ENCODE assay signal across 11 cellular contexts in the genomic region with DNA sequence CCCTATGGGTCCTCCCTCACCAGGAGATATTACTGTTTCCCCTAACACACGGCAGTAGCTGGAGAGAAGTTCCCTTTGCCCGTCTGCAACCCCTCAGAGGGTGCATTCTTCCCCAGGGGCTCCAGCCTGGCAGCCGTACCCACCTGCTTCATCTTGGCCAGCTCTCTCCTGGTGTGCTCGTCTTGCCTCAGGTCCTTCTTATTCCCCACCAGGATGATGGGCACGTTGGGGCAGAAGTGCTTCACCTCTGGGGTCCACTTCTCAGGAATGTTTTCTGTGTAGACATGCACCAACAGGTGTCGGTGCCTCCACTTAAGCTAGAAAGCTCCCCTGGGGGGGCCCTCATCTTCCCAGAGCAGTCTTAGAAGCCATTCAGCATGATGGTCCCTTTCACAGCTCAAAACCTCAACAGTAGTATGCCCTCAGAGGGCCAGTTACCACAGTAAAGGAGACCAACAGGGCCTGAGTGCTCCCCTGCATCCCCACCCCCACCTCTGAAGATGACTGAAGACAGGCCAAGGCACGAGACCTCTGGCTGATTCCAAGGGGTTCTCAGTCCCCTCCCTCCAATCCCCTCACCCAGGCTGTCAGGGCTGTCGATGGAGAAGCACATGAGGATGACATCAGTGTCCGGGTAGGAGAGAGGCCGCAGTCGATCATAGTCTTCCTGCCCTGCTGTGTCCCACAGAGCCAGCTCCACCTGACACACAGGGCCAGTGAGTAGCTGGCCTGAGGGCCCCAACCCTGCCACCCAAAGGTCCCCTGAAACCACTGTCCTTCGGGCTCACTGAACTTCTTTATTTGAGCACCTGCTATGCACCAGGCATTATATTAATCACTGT. TPM values are rescaled to one million over a fixed set of nuclear protein-coding genes. Genes with fewer than 3 reads are reported as not detected.
DNase-seq lines count a peak whose midpoint lies in the region; ATAC-seq, FAIRE-seq and TF ChIP-seq lines count a peak whose summit lies in the region.
"Had no signal": no experiment of that assay in that cellular context is flagged by ENCODE, and none has a peak within 500 bp of the region (broad histone marks: within the 10 kb centered on the region; RNA-seq: fewer than 3 reads in every experiment).

No MANE protein-coding gene starts in this region.

- CTCF ChIA-PET in activated CD8-positive, alpha-beta T cell treated with anti-CD3 and anti-CD28 coated beads for 36 hours (lab: Charles Lee): interaction anchor here (1.0 to 6.2 kb wide), 5 partner anchors 14 to 312 kb away, joined by 3 to 60 read pairs (median 4); partner anchors contain the start of gene PPM1J

- peak overlapping the region; percentile 22 for H3K27ac Mint-ChIP-seq in activated CD8-positive, alpha-beta T cell treated with anti-CD3 and anti-CD28 coated beads for 36 hours

- peaks cover 29% of the 10 kb centered on the region for H3K79me2 ChIP-seq in smooth muscle cell (ENCODE audit: low read depth)

- H3K27me3 ChIP-seq in layer of hippocampus (ENCODE audit: control insufficient read depth, insufficient read depth, low read length) (no peaks in the 10 kb centered on the region), smooth muscle cell (ENCODE audit: low read depth) (no peaks in the 10 kb centered on the region)

- intact Hi-C loops in activated CD8-positive, alpha-beta T cell treated with anti-CD3 and anti-CD28 coated beads for 36 hours (cut with micrococcal nuclease): loop anchor here (10.0 kb wide), 1 partner anchor 88 kb away; the partner anchor contains the start of genes CAPZA1 and ST7L

- H3K36me3 ChIP-seq in smooth muscle cell (ENCODE audit: low read depth): no peaks in the 10 kb centered on the region

- H3F3A ChIP-seq in smooth muscle cell (ENCODE audit: low read depth): peaks cover 41% of the 10 kb centered on the region

- ATAC-seq in activated CD8-positive, alpha-beta T cell treated with anti-CD3 and anti-CD28 coated beads for 36 hours: no peak

- 84% methylated on average over 12 of the region's 12 CpGs for whole genome bisulfite sequencing in smooth muscle cell (ENCODE audit: low lambda C conversion rate)

- peaks cover 17% of the 10 kb centered on the region for H3K36me3 Mint-ChIP-seq in activated CD8-positive, alpha-beta T cell treated with anti-CD3 and anti-CD28 coated beads for 36 hours (ENCODE audit: low read depth)

- H4K20me1 ChIP-seq in smooth muscle cell (ENCODE audit: low read depth): peaks cover 21% of the 10 kb centered on the region

- no peak overlapping the region for H3K9ac ChIP-seq in smooth muscle cell (ENCODE audit: low read depth)

- H3K9me3 ChIP-seq in smooth muscle cell (replicated peaks; ENCODE audit: low read depth): no peaks in the 10 kb centered on the region

- no peak overlapping the region for H3K4me2 ChIP-seq in smooth muscle cell

- H3K4me1 Mint-ChIP-seq in activated CD8-positive, alpha-beta T cell treated with anti-CD3 and anti-CD28 coated beads for 36 hours (ENCODE audit: low read depth): peaks cover 60% of the 10 kb centered on the region

- H2AFZ ChIP-seq in smooth muscle cell (ENCODE audit: low read depth): no peak overlapping the region

- TF ChIP-seq POLR2A in GM12891 (IDR thresholded peaks at IDR 0.05; ENCODE audit: low read depth, low read length): peak; percentile 6; the same call in 1 of the 2 replicates

- H3K4me3 Mint-ChIP-seq in activated CD8-positive, alpha-beta T cell treated with anti-CD3 and anti-CD28 coated beads for 36 hours: no peak overlapping the region

- POLR2A ChIA-PET in activated CD8-positive, alpha-beta T cell treated with anti-CD3 and anti-CD28 coated beads for 36 hours (lab: Charles Lee): interaction anchor here (1.0 to 7.5 kb wide), 5 partner anchors 10 to 311 kb away, joined by 3 to 59 read pairs (median 6); partner anchors contain the start of gene MOV10

- peaks cover 39% of the 10 kb centered on the region for H3K4me1 ChIP-seq in smooth muscle cell (ENCODE audit: low read depth)

- TF ChIP-seq CTCF in activated CD8-positive, alpha-beta T cell treated with anti-CD3 and anti-CD28 coated beads for 36 hours (IDR thresholded peaks at IDR 0.05): no peak
- no peak for TF ChIP-seq CTCF in smooth muscle cell (IDR thresholded peaks at IDR 0.05; ENCODE audit: borderline replicate concordance, insufficient read depth, poor library complexity, severe bottlenecking)

- H3K4me3 ChIP-seq in smooth muscle cell: no peak overlapping the region

- no peak for DNase-seq in GM12891 (ENCODE audit: insufficient read length, low spot score)
- DNase-seq in activated CD8-positive, alpha-beta T cell treated with anti-CD3 and anti-CD28 coated beads for 36 hours: no peak
- DNase-seq in smooth muscle cell (lab: John Stamatoyannopoulos, UW; ENCODE audit: unreplicated experiment): no peak
- no peak for DNase-seq in middle frontal gyrus (ENCODE audit: extremely low spot score, low spot score)
- no peak for DNase-seq in NK-92 (lab: John Stamatoyannopoulos, UW; ENCODE audit: unreplicated experiment)
- no peak for DNase-seq in NCI-H146 treated with DMSO at 0.1 percent for 48 hours (lab: John Stamatoyannopoulos, UW; ENCODE audit: unreplicated experiment)
- DNase-seq: activated naive CD4-positive, alpha-beta T cell; GF-D8; NCI-H524 treated with DMSO at 0.1 percent for 48 hours; stimulated activated CD4-positive, alpha-beta T cell treated with anti-CD3 and anti-CD28 coated beads, Interleukin-4, amount 100 ng/mL, for 1 hour had no signal

- no peaks in the 10 kb centered on the region for H3K9me3 Mint-ChIP-seq in activated CD8-positive, alpha-beta T cell treated with anti-CD3 and anti-CD28 coated beads for 36 hours

- peak overlapping the region; percentile 14 for H3K27ac ChIP-seq in layer of hippocampus (ENCODE audit: low read depth, low read length)
- peak overlapping the region; percentile 97 for H3K27ac ChIP-seq in smooth muscle cell (ENCODE audit: low read depth)

- H3K27me3 Mint-ChIP-seq in activated CD8-positive, alpha-beta T cell treated with anti-CD3 and anti-CD28 coated beads for 36 hours: peaks cover 2% of the 10 kb centered on the region

- no peak for FAIRE-seq in GM12891 (lab: Jason Lieb, UNC)

TF ChIP-seq in GM12891, 5 proteins besides CTCF, POLR2A, EP300 and RAD21:
- TF ChIP-seq SPI1 (IDR thresholded peaks at IDR 0.05; ENCODE audit: low read depth, low read length) (no peak), POLR2AphosphoS5 (IDR thresholded peaks at IDR 0.05; ENCODE audit: low read depth, low read length) (no peak), POU2F2 (IDR thresholded peaks at IDR 0.05; ENCODE audit: low read depth, low read length) (no peak), PAX5 (IDR thresholded peaks at IDR 0.05; ENCODE audit: insufficient read depth, low read length, severe bottlenecking) (no peak), TAF1 (IDR thresholded peaks at IDR 0.05; ENCODE audit: low read depth, low read length) (no peak)

RNA-seq across cellular contexts. Expression of gene RHOC, which starts 4.3 kb away (rescaled TPM):
- polyA plus RNA-seq in GM12891 (2012; ENCODE audit: low read depth, missing spikeins): 267 TPM
- total RNA-seq in activated CD8-positive, alpha-beta T cell treated with anti-CD3 and anti-CD28 coated beads for 36 hours: 10 to 100 TPM; 34.2 to 34.7 TPM
- 270 and 303 TPM in 2 replicates for total RNA-seq in smooth muscle cell
- 518 and 596 TPM in 2 replicates for polyA plus RNA-seq in smooth muscle cell

RNA-seq across cellular contexts. Expression of gene PPM1J, which starts 12.5 kb away (rescaled TPM):
- 0.44 TPM for polyA plus RNA-seq in GM12891 (2012; ENCODE audit: low read depth, missing spikeins)
- total RNA-seq in activated CD8-positive, alpha-beta T cell treated with anti-CD3 and anti-CD28 coated beads for 36 hours: 1 to 10 TPM; 1.7 to 2.8 TPM
- total RNA-seq in smooth muscle cell: 0.40 and 1.2 TPM in 2 replicates
- 4.7 and 5.2 TPM in 2 replicates for polyA plus RNA-seq in smooth muscle cell

RNA-seq across cellular contexts. Expression of gene MOV10, which starts 28.2 kb away (rescaled TPM):
- 59.1 TPM for polyA plus RNA-seq in GM12891 (2012; ENCODE audit: low read depth, missing spikeins)
- 10 to 100 TPM; 77.2 to 78.5 TPM for total RNA-seq in activated CD8-positive, alpha-beta T cell treated with anti-CD3 and anti-CD28 coated beads for 36 hours
- 36.9 and 40.4 TPM in 2 replicates for total RNA-seq in smooth muscle cell
- polyA plus RNA-seq in smooth muscle cell: 56.8 and 60.6 TPM in 2 replicates
